15 cellular contexts compared by ENCODE assay signal in the genomic region with DNA sequence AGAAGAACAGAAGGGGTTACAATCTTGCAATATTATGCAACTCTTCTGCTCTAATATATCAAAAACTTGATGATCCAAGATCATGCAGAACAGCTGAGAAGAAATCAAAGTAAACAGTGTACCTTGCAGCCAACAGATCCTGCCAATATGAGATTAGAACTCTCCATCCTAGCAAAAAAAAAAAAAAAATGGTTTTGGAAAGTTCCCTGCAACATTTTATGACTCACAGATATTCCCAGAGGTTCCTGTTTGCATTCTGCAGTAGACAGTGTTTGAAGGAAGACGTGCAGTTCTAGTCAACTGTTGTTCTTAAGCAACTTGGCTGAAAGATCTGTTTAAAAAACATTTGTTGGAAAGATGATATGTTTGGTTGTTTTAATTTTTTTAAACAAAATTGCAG.
DNase-seq lines count a peak whose midpoint lies in the region; ATAC-seq and TF ChIP-seq lines count a peak whose summit lies in the region.
"Had no signal": no experiment of that assay in that cellular context is flagged by ENCODE, and none has a peak within 500 bp of the region (broad histone marks: within the 10 kb centered on the region; RNA-seq: fewer than 3 reads in every experiment).

No MANE protein-coding gene starts in this region.

- no peaks in the 10 kb centered on the region for H3K4me1 ChIP-seq in psoas muscle
- H3K4me1 ChIP-seq: BLaER1 treated with 17β-estradiol and CSF1 and Interleukin-3, amounts not matched to agents 10 nM and 100 nM had no signal

- 12 to 24% (median 20%) methylated on average over 1 of the region's 1 CpG for WGBS in psoas muscle, 3 donors

- H3K27ac ChIP-seq in psoas muscle, result no peak overlapping the region
- H3K27ac ChIP-seq: BLaER1 treated with 17β-estradiol and CSF1 and Interleukin-3, amounts not matched to agents 10 nM and 100 nM; dorsolateral prefrontal cortex; neutrophil had no signal

- H3K4me3 ChIP-seq in fibroblast of villous mesenchyme (ENCODE audit: low read depth, low read length) (no peak overlapping the region), psoas muscle (no peak overlapping the region)
- H3K4me3 ChIP-seq: BLaER1 treated with 17β-estradiol and CSF1 and Interleukin-3, amounts not matched to agents 10 nM and 100 nM; dorsolateral prefrontal cortex had no signal

- ATAC-seq in psoas muscle, result peak; percentile 32 to 85 (median 54)
- ATAC-seq: left lobe of liver, SK-N-SH treated with all-trans-retinoic acid at 6 μM for 48 hours had no signal

- H3K27me3 ChIP-seq in psoas muscle (ENCODE audit: insufficient read depth in 3 of 3, low read length in 2 of 3), result no peaks in the 10 kb centered on the region
- H3K27me3 ChIP-seq: BLaER1 treated with 17β-estradiol and CSF1 and Interleukin-3, amounts not matched to agents 10 nM and 100 nM; dorsolateral prefrontal cortex; neutrophil had no signal

- intact Hi-C loops in psoas muscle (cut with DNase I), result no loop called here

- no peaks in the 10 kb centered on the region for H3K9me3 ChIP-seq in psoas muscle
- H3K9me3 ChIP-seq: neutrophil had no signal

- TF ChIP-seq CTCF in AG09319 (IDR thresholded peaks at IDR 0.05; ENCODE audit: low read depth, low read length) (no peak), fibroblast of villous mesenchyme (IDR thresholded peaks at IDR 0.05; ENCODE audit: insufficient read depth, low read depth, low read length) (no peak), psoas muscle (IDR thresholded peaks at IDR 0.05) (no peak)

- DNase-seq in AG09319 (ENCODE audit: extremely low read depth, low read depth), result peak; percentile 85
- peak; percentile 85 for DNase-seq in amniotic epithelial cell (ENCODE audit: low read depth)
- DNase-seq in fibroblast of villous mesenchyme (ENCODE audit: low read depth), result peak; percentile 91
- DNase-seq in psoas muscle, result no peak
- no peak for DNase-seq in activated gamma-delta T cell (lab: John Stamatoyannopoulos, UW)
- DNase-seq in AML-193 (lab: John Stamatoyannopoulos, UW), result no peak
- no peak for DNase-seq in germinal center (ENCODE audit: low spot score)
- DNase-seq in stimulated activated naive CD4-positive, alpha-beta T cell (lab: John Stamatoyannopoulos, UW), result no peak
- DNase-seq: activated B cell treated with CpG ODN at 0.5 μM for 24 hours; dorsolateral prefrontal cortex; stimulated activated CD4-positive, alpha-beta T cell treated with anti-CD3 and anti-CD28 coated beads, Interleukin-15, amount 100 ng/mL, for 24 hours had no signal

- H3K36me3 ChIP-seq in psoas muscle (ENCODE audit: insufficient read depth in 1 of 2, low read depth in 1 of 2), result no peaks in the 10 kb centered on the region
- H3K36me3 ChIP-seq: BLaER1 treated with 17β-estradiol and CSF1 and Interleukin-3, amounts not matched to agents 10 nM and 100 nM; neutrophil had no signal

Comparison
In these comparisons a context has a peak if more than half of its experiments do, and no peak if none do; other contexts are left out.
1. DNase-seq: peak in AG09319 (single experiment), amniotic epithelial cell (single experiment) and fibroblast of villous mesenchyme (single experiment); none in psoas muscle (0 of 2), activated gamma-delta T cell (single experiment), AML-193 (0 of 2), germinal center (single experiment) and stimulated activated naive CD4-positive, alpha-beta T cell (0 of 6).